24 cellular contexts compared by ENCODE assay signal in the genomic region with DNA sequence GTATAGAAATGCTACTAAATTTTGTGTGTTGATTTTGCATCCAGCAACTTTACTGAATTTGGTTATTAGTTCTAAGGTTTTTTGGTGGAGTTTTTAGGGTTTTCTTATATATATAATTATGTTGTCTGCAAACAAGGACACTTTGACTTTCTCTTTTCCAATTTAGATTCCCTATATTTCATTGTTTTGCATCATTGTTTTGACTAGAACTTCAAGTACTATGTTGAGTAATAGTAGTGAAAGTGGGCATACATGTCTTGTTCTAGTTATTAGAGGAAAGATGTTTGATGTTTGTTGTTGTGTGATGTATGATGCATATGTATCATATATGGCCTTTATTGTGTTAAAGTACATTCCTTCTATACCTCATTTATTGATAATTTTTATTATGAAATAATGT.
A peak's percentile ranks its signal among the peaks of the same experiment; 100 is the strongest.
DNase-seq lines count a peak whose midpoint lies in the region; ATAC-seq, FAIRE-seq and TF ChIP-seq lines count a peak whose summit lies in the region.
"Had no signal": no experiment of that assay in that cellular context is flagged by ENCODE, and none has a peak within 500 bp of the region (broad histone marks: within the 10 kb centered on the region; RNA-seq: fewer than 3 reads in every experiment).

No MANE protein-coding gene starts in this region.

- DNase-seq in H54 (ENCODE audit: insufficient read length, low spot score) (no peak), fibroblast of the conjunctiva (ENCODE audit: low read depth) (peak; percentile 28), A172 (ENCODE audit: low spot score) (no peak), NCI-H510A treated with DMSO at 0.1 percent for 48 hours (lab: John Stamatoyannopoulos, UW) (no peak), NCI-H187 (lab: John Stamatoyannopoulos, UW) (no peak)
- DNase-seq in naive thymus-derived CD4-positive, alpha-beta T cell: no peak
- DNase-seq: 8988T; CD4-positive, CD25-positive, alpha-beta regulatory T cell; CD8-positive, alpha-beta T cell; DMS 273 treated with DMSO at 0.1 percent for 48 hours; DMS79; EL; GDM1; GM23248; H9 had no signal

- no peak for TF ChIP-seq POLR2A in H54 (IDR thresholded peaks at IDR 0.05; ENCODE audit: low read depth, low read length)

- intact Hi-C loops in naive thymus-derived CD4-positive, alpha-beta T cell (cut with micrococcal nuclease): no loop called here

- no peak overlapping the region for H3K27ac ChIP-seq in naive thymus-derived CD4-positive, alpha-beta T cell (ENCODE audit: low read depth, low read length)
- H3K27ac ChIP-seq: BLaER1, C4-2B, GM23248 had no signal

- H3K27ac Mint-ChIP-seq in naive thymus-derived CD4-positive, alpha-beta T cell: no peak overlapping the region
- H3K27ac Mint-ChIP-seq: B cell; CD4-positive, CD25-positive, alpha-beta regulatory T cell; CD8-positive, alpha-beta T cell; H9 had no signal

- H3K4me3 Mint-ChIP-seq in naive thymus-derived CD4-positive, alpha-beta T cell: no peak overlapping the region
- H3K4me3 Mint-ChIP-seq: B cell; CD4-positive, CD25-positive, alpha-beta regulatory T cell; CD8-positive, alpha-beta T cell; H9 had no signal

- no peak for ATAC-seq in naive thymus-derived CD4-positive, alpha-beta T cell
- ATAC-seq: CD8-positive, alpha-beta T cell; GM12878; HCT116 had no signal

- FAIRE-seq in H54 (lab: Jason Lieb, UNC) (peak; percentile 11), colon (lab: Jason Lieb, UNC) (peak; percentile 41)
- FAIRE-seq: D721Med, GM12878, GM19239, H1 had no signal

- no peak overlapping the region for H3K4me3 ChIP-seq in naive thymus-derived CD4-positive, alpha-beta T cell (ENCODE audit: low read length)
- H3K4me3 ChIP-seq: BLaER1, GM12878, GM23248 had no signal

- H3K36me3 Mint-ChIP-seq in naive thymus-derived CD4-positive, alpha-beta T cell: no peaks in the 10 kb centered on the region
- H3K36me3 Mint-ChIP-seq: CD4-positive, CD25-positive, alpha-beta regulatory T cell; CD8-positive, alpha-beta T cell had no signal

- POLR2A ChIA-PET in naive thymus-derived CD4-positive, alpha-beta T cell (lab: Charles Lee): no interaction called here

- peaks cover 0 to 3% (median 0%) of the 10 kb centered on the region in 7 donors for H3K4me1 Mint-ChIP-seq in naive thymus-derived CD4-positive, alpha-beta T cell
- H3K4me1 Mint-ChIP-seq: CD4-positive, CD25-positive, alpha-beta regulatory T cell; H9 had no signal

- H3K9me3 ChIP-seq in naive thymus-derived CD4-positive, alpha-beta T cell (ENCODE audit: control insufficient read depth in 2 of 3, low read length in 3 of 3): no peaks in the 10 kb centered on the region
- H3K9me3 ChIP-seq: BLaER1 had no signal

- H3K27me3 Mint-ChIP-seq in naive thymus-derived CD4-positive, alpha-beta T cell: peaks cover 0 to 2% (median 0%) of the 10 kb centered on the region in 5 donors
- H3K27me3 Mint-ChIP-seq: B cell had no signal

- no peaks in the 10 kb centered on the region for H3K4me1 ChIP-seq in naive thymus-derived CD4-positive, alpha-beta T cell (ENCODE audit: control insufficient read depth in 2 of 2, insufficient read depth in 2 of 2, low read length in 2 of 2)
- H3K4me1 ChIP-seq: BLaER1 had no signal

- CTCF ChIA-PET in naive thymus-derived CD4-positive, alpha-beta T cell (lab: Charles Lee): no interaction called here

- no peaks in the 10 kb centered on the region for H3K27me3 ChIP-seq in naive thymus-derived CD4-positive, alpha-beta T cell (ENCODE audit: control insufficient read depth in 2 of 2, insufficient read depth in 2 of 2, low read length in 2 of 2)
- H3K27me3 ChIP-seq: BLaER1 had no signal

- peaks cover 0 to 3% (median 0%) of the 10 kb centered on the region in 11 donors for H3K9me3 Mint-ChIP-seq in naive thymus-derived CD4-positive, alpha-beta T cell
- H3K9me3 Mint-ChIP-seq: CD8-positive, alpha-beta T cell; H9 had no signal

- H3K36me3 ChIP-seq in naive thymus-derived CD4-positive, alpha-beta T cell (ENCODE audit: control insufficient read depth in 2 of 3, insufficient read depth in 3 of 3, low read length in 3 of 3): no peaks in the 10 kb centered on the region
- H3K36me3 ChIP-seq: BLaER1 had no signal
